ENCODE assay signal across 22 cellular contexts in the genomic region with DNA sequence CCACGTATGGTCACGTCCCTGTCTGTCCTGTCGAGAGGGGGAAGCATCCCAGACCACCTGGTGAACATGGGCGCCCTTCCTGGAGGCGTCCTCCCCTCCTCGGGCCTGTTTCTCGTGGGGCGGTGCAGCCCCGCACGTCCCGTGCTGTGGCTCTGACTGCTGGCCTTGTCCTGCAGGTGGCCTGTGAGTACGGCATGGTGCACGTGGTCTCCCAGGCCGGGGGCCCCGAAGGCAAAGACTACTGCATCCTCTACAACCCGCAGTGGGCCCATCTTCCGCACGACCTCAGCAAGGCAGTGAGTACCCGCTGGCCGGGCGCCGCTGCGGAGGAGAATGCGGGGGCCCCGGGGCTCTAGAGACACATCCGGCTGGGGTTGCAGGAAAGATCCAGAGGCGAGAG. TPM values are rescaled to one million over a fixed set of nuclear protein-coding genes. Genes with fewer than 3 reads are reported as not detected.
"Had no signal": no experiment of that assay in that cellular context is flagged by ENCODE, and none has a peak within 500 bp of the region (broad histone marks: within the 10 kb centered on the region; RNA-seq: fewer than 3 reads in every experiment).

No MANE protein-coding gene starts in this region.

- H3K9me3 ChIP-seq: left ventricle myocardium inferior, ovary, psoas muscle, right lobe of liver, stomach had no signal

- H3K27ac Mint-ChIP-seq: activated CD8-positive, alpha-beta memory T cell treated with anti-CD3 and anti-CD28 coated beads, Interleukin-2, amount 10 ng/mL, durations not matched to agents 7 days and 5 days; activated T-helper 17 cell treated with anti-CD3 and anti-CD28 coated beads, Interleukin-2, amount 50 U/mL, for 72 hours had no signal

- H3K27me3 ChIP-seq: ovary, right lobe of liver, stomach had no signal

- H3K4me3 Mint-ChIP-seq: activated CD8-positive, alpha-beta memory T cell treated with anti-CD3 and anti-CD28 coated beads, Interleukin-2, amount 10 ng/mL, durations not matched to agents 7 days and 5 days; activated naive CD8-positive, alpha-beta T cell treated with anti-CD3 and anti-CD28 coated beads for 36 hours; activated T-helper 17 cell treated with anti-CD3 and anti-CD28 coated beads, Interleukin-2, amount 50 U/mL, for 72 hours; central memory CD8-positive, alpha-beta T cell had no signal

- H3K36me3 ChIP-seq: ovary, right lobe of liver had no signal

- H3K4me3 ChIP-seq: left ventricle myocardium inferior, ovary, psoas muscle, right lobe of liver, stomach had no signal

- H3K9me3 Mint-ChIP-seq: central memory CD8-positive, alpha-beta T cell had no signal

- ATAC-seq: activated CD8-positive, alpha-beta memory T cell treated with anti-CD3 and anti-CD28 coated beads, Interleukin-2, amount 10 ng/mL, durations not matched to agents 7 days and 5 days; activated T-helper 17 cell treated with anti-CD3 and anti-CD28 coated beads, Interleukin-2, amount 50 U/mL, for 72 hours; psoas muscle; right lobe of liver had no signal

- H3K27me3 Mint-ChIP-seq: activated CD8-positive, alpha-beta memory T cell treated with anti-CD3 and anti-CD28 coated beads, Interleukin-2, amount 10 ng/mL, durations not matched to agents 7 days and 5 days; activated naive CD8-positive, alpha-beta T cell treated with anti-CD3 and anti-CD28 coated beads for 36 hours; activated T-helper 17 cell treated with anti-CD3 and anti-CD28 coated beads, Interleukin-2, amount 50 U/mL, for 72 hours; central memory CD8-positive, alpha-beta T cell had no signal

- DNase-seq: activated CD4-positive, alpha-beta T cell treated with anti-CD3 and anti-CD28 coated beads, Interleukin-2, amount 50 U/mL, for 48 hours; activated CD8-positive, alpha-beta memory T cell treated with anti-CD3 and anti-CD28 coated beads, Interleukin-2, amount 10 ng/mL, durations not matched to agents 7 days and 5 days; activated naive CD4-positive, alpha-beta T cell; activated naive CD8-positive, alpha-beta T cell treated with anti-CD3 and anti-CD28 coated beads for 36 hours; amniotic stem cell; cortex of kidney; effector CD4-positive, alpha-beta T cell; left ventricle myocardium inferior; mammary epithelial cell; midbrain; psoas muscle; right lobe of liver; small intestine; stimulated activated CD4-positive, alpha-beta T cell treated with anti-CD3 and anti-CD28 coated beads, Interleukin-15, amount 100 ng/mL, for 24 hours; stimulated activated CD4-positive, alpha-beta T cell treated with anti-CD3 and anti-CD28 coated beads, Interleukin-4, amount 100 ng/mL, for 1 hour; stomach had no signal

- H3K27ac ChIP-seq: left ventricle myocardium inferior, ovary, right lobe of liver had no signal

RNA-seq across cellular contexts. Expression of gene TMPRSS9, which starts 25.6 kb away (rescaled TPM):
- total RNA-seq: activated CD8-positive, alpha-beta memory T cell treated with anti-CD3 and anti-CD28 coated beads, Interleukin-2, amount 10 ng/mL, durations not matched to agents 7 days and 5 days; activated naive CD8-positive, alpha-beta T cell treated with anti-CD3 and anti-CD28 coated beads for 36 hours; activated T-helper 17 cell treated with anti-CD3 and anti-CD28 coated beads, Interleukin-2, amount 50 U/mL, for 72 hours; kidney epithelial cell; left ventricle myocardium inferior; mammary epithelial cell; T-helper 2 cell treated with Interferon-gamma antibody and Interleukin-4, amounts not matched to agents 100 ng/mL and 5 ng/mL, for 36 hours had no signal

RNA-seq across cellular contexts. Expression of gene LINGO3, which starts 26.5 kb away (rescaled TPM):
- total RNA-seq: kidney epithelial cell, left ventricle myocardium inferior, mammary epithelial cell, ovary, psoas muscle, right lobe of liver, stomach, urinary bladder had no signal

RNA-seq across cellular contexts. Expression of gene PEAK3, which starts 52.5 kb away (rescaled TPM):
- total RNA-seq: activated naive CD8-positive, alpha-beta T cell treated with anti-CD3 and anti-CD28 coated beads for 36 hours; kidney epithelial cell; mammary epithelial cell; urinary bladder had no signal
